Comparison of ENCODE assay signal across 7 cellular contexts in genomic region chr17:38484242-38485145, GRCh38. TPM values are rescaled to one million over a fixed set of nuclear protein-coding genes. Genes with fewer than 3 reads are reported as not detected.
A peak's percentile ranks its signal among the peaks of the same experiment; 100 is the strongest.
DNase-seq lines count a peak whose midpoint lies in the region; ATAC-seq and TF ChIP-seq lines count a peak whose summit lies in the region.
"Not testable (repeated sequence)": the region's sequence is repeated elsewhere in the genome, so short reads cannot be mapped to it uniquely, and the experiment has no call there.

No MANE protein-coding gene starts in this region.

- not testable (repeated sequence) for H3K27ac ChIP-seq in right lobe of liver

- intact Hi-C loops in right lobe of liver (cut with DNase I) = loop anchor here (10.0 kb wide), 1 partner anchor 60 kb away; the partner anchor contains the start of gene ARHGAP23 (in 2 of the 2)

- H3K27me3 ChIP-seq in right lobe of liver = not testable (repeated sequence)

- H3K27ac Mint-ChIP-seq in activated T-cell treated with anti-CD3 and anti-CD28 coated beads, Interleukin-2, amount 50 U/mL, for 72 hours = peak overlapping the region; percentile 18
- H3K27ac Mint-ChIP-seq in effector memory CD8-positive, alpha-beta T cell = peak overlapping the region; percentile 38 to 52

- peak; percentile 81 to 82 for ATAC-seq in activated T-cell treated with anti-CD3 and anti-CD28 coated beads, Interleukin-2, amount 50 U/mL, for 72 hours (replicated peaks in 1 of 2)
- ATAC-seq in effector memory CD8-positive, alpha-beta T cell (replicated peaks) = peak; percentile 75
- ATAC-seq in right lobe of liver = peak; percentile 87 to 95 (median 92)

- not testable (repeated sequence) for H3K9me3 ChIP-seq in right lobe of liver

- H3K36me3 Mint-ChIP-seq in activated T-cell treated with anti-CD3 and anti-CD28 coated beads, Interleukin-2, amount 50 U/mL, for 72 hours (ENCODE audit: insufficient read depth in 2 of 2); effector memory CD8-positive, alpha-beta T cell (ENCODE audit: insufficient read depth): not testable (repeated sequence)

- TF ChIP-seq CTCF in GM12864 (IDR thresholded peaks at IDR 0.05; ENCODE audit: low read depth, low read length, missing control alignments) = peak; percentile 71
- TF ChIP-seq CTCF in right lobe of liver (IDR thresholded peaks at IDR 0.05) = peak; percentile 64 to 82 (median 74)

- H3K36me3 ChIP-seq in right lobe of liver = not testable (repeated sequence)

- H3K4me1 ChIP-seq in right lobe of liver = not testable (repeated sequence)

- not testable (repeated sequence) for H3K9me3 Mint-ChIP-seq in activated T-cell treated with anti-CD3 and anti-CD28 coated beads, Interleukin-2, amount 50 U/mL, for 72 hours; effector memory CD8-positive, alpha-beta T cell

- WGBS in right lobe of liver (ENCODE audit: insufficient coverage, low coverage, low lambda C conversion rate, missing lambda C conversion rate) = 10% methylated on average over 9 of the region's 21 CpGs

- H3K4me3 Mint-ChIP-seq in activated T-cell treated with anti-CD3 and anti-CD28 coated beads, Interleukin-2, amount 50 U/mL, for 72 hours = peak overlapping the region in 1 of 2 donors; percentile 46
- peak overlapping the region; percentile 68 to 69 for H3K4me3 Mint-ChIP-seq in effector memory CD8-positive, alpha-beta T cell

- not testable (repeated sequence) for TF ChIP-seq POLR2A in right lobe of liver (IDR thresholded peaks at IDR 0.05)

- H3K27me3 Mint-ChIP-seq in activated T-cell treated with anti-CD3 and anti-CD28 coated beads, Interleukin-2, amount 50 U/mL, for 72 hours (ENCODE audit: low read depth) = not testable (repeated sequence)
- peaks cover 0 to 28% of the 10 kb centered on the region in 2 donors for H3K27me3 Mint-ChIP-seq in effector memory CD8-positive, alpha-beta T cell

- not testable (repeated sequence) for H3K4me1 Mint-ChIP-seq in activated T-cell treated with anti-CD3 and anti-CD28 coated beads, Interleukin-2, amount 50 U/mL, for 72 hours (ENCODE audit: low read depth)
- peaks cover 14 to 22% of the 10 kb centered on the region in 2 donors for H3K4me1 Mint-ChIP-seq in effector memory CD8-positive, alpha-beta T cell (ENCODE audit: low read depth in 2 of 2)

- in situ Hi-C loops in SK-MEL-5 (cut with HindIII; ENCODE audit: low pct_unique_long_range_greater_than_20kb, low sequenced_read_pairs) = not testable (repeated sequence)

- H3K4me3 ChIP-seq in GM12864 (ENCODE audit: low read depth, low read length); right lobe of liver: not testable (repeated sequence)

- peak; percentile 31 for DNase-seq in GM12864 (ENCODE audit: low read depth)
- DNase-seq in NCI-H1436 (lab: John Stamatoyannopoulos, UW) = peak; percentile 73
- DNase-seq in SK-MEL-5 (ENCODE audit: low read depth, low spot score) = peak; percentile 76
- DNase-seq in activated T-cell treated with anti-CD3 and anti-CD28 coated beads, Interleukin-2, amount 50 U/mL, for 72 hours = peak; percentile 65 to 70
- DNase-seq in effector memory CD8-positive, alpha-beta T cell = peak; percentile 43 to 49 (median 46)
- DNase-seq in right lobe of liver = peak in 2 of 3 donors; percentile 67 to 69
- DNase-seq in stimulated activated CD4-positive, alpha-beta T cell treated with anti-CD3 and anti-CD28 coated beads, Interleukin-15, amount 100 ng/mL, for 48 hours (ENCODE audit: low read depth in 2 of 2) = peak; percentile 24 to 64

RNA-seq across cellular contexts. Expression of gene ARHGAP23, which starts 56.2 kb away (rescaled TPM):
- 0.34 and 1.0 TPM in 2 replicates for total RNA-seq in SK-MEL-5 (2014; rRNA removed; shearing (Covaris generic))
- 0.93 and 1.3 TPM in 2 replicates for polyA plus RNA-seq in SK-MEL-5 (2015; cell fraction: cytosol; rRNA removed)
- polyA plus RNA-seq in SK-MEL-5 (2015; cell fraction: nucleus; rRNA removed) = 0.62 and 1.00 TPM in 2 replicates
- total RNA-seq in activated T-cell treated with anti-CD3 and anti-CD28 coated beads, Interleukin-2, amount 50 U/mL, for 72 hours = 1 to 10 TPM; 2.6 to 2.7 TPM
- 1 to 10 TPM; 1.4 to 9.5 (median 3.8) TPM for total RNA-seq in right lobe of liver
